Comparison of ENCODE assay signal across 10 cellular contexts in the genomic region with DNA sequence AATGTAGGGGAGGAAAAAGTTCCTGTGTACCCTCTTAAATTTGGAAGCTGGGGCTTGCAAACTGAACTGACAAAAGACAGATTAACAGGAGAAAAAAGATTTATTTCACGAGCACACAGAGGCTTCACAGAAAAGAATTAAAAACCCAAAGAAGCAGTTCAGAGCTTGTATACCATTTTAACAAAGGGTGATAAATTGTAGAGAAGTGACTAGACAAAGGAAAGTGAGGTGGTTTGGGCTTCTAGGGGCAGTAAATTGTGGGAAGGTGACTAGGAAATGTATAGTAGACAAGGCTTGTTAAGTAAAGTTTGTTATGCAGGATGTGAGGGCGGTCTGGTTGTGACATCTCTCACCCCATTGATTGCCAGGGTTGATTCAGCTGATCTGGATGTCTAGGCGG. TPM values are rescaled to one million over a fixed set of nuclear protein-coding genes. Genes with fewer than 3 reads are reported as not detected.
"Had no signal": no experiment of that assay in that cellular context is flagged by ENCODE, and none has a peak within 500 bp of the region (broad histone marks: within the 10 kb centered on the region; RNA-seq: fewer than 3 reads in every experiment).

No MANE protein-coding gene starts in this region.

- H3K4me3 ChIP-seq: GM23248 had no signal

- H3K27ac Mint-ChIP-seq: HFFc6 had no signal

- H3K36me3 Mint-ChIP-seq: IgD-negative memory B cell had no signal

- DNase-seq: GM23248, GOT3, H7, HCEC 1CT, HFFc6, Karpas-422, KBM-7 had no signal

- H2AFZ ChIP-seq: GM23248 had no signal

- H3K4me3 Mint-ChIP-seq: HFFc6, IgD-negative memory B cell had no signal

- H3K9ac ChIP-seq: GM23248, KMS-11 had no signal

- H3K27ac ChIP-seq: GM23248, KMS-11 had no signal

- H3K4me2 ChIP-seq: KMS-11 had no signal

RNA-seq across cellular contexts. Expression of a gene that starts 53.5 kb away (rescaled TPM):
- total RNA-seq: HT-29 had no signal
